Comparison of ENCODE assay signal across 17 cellular contexts in genomic region chr17:60901806-60902205, GRCh38.
DNase-seq lines count a peak whose midpoint lies in the region; TF ChIP-seq lines count a peak whose summit lies in the region.
"Had no signal": no experiment of that assay in that cellular context is flagged by ENCODE, and none has a peak within 500 bp of the region (broad histone marks: within the 10 kb centered on the region; RNA-seq: fewer than 3 reads in every experiment).

No MANE protein-coding gene starts in this region.

- no peaks in the 10 kb centered on the region for H3K27me3 Mint-ChIP-seq in MCF 10A (ENCODE audit: insufficient read depth, unreplicated experiment)
- H3K27me3 Mint-ChIP-seq: naive thymus-derived CD4-positive, alpha-beta T cell had no signal

- 50 to 53% methylated on average over 2 of the region's 2 CpGs for WGBS in tibial nerve, 2 donors

- H3K9me3 Mint-ChIP-seq in MCF 10A (ENCODE audit: unreplicated experiment): no peaks in the 10 kb centered on the region

- TF ChIP-seq EP300 in tibial nerve (IDR thresholded peaks at IDR 0.05): no peak

- H3K27ac Mint-ChIP-seq in MCF 10A (ENCODE audit: low read depth, unreplicated experiment): no peak overlapping the region
- H3K27ac Mint-ChIP-seq: naive thymus-derived CD4-positive, alpha-beta T cell had no signal

- H3K27me3 ChIP-seq in breast epithelium: no peaks in the 10 kb centered on the region
- H3K27me3 ChIP-seq in ascending aorta: no peaks in the 10 kb centered on the region
- H3K27me3 ChIP-seq in effector memory CD4-positive, alpha-beta T cell (replicated peaks; ENCODE audit: control insufficient read depth, insufficient read depth, low read length, poor library complexity, severe bottlenecking): no peaks in the 10 kb centered on the region
- no peaks in the 10 kb centered on the region for H3K27me3 ChIP-seq in tibial nerve
- H3K27me3 ChIP-seq: sigmoid colon had no signal

- no peak for TF ChIP-seq POLR2A in breast epithelium (IDR thresholded peaks at IDR 0.05)
- TF ChIP-seq POLR2A in tibial nerve (IDR thresholded peaks at IDR 0.05): no peak

- intact Hi-C loops in MCF 10A (cut with micrococcal nuclease): no loop called here
- intact Hi-C loops in breast epithelium (cut with DNase I; ENCODE audit: low total_unique reads): no loop called here
- intact Hi-C loops in ascending aorta (cut with DNase I): loop anchor here (2.0 to 5.0 kb wide), 4 partner anchors 39 to 510 kb away; no protein-coding TSS in a partner anchor

- TF ChIP-seq CTCF in MCF 10A (IDR thresholded peaks at IDR 0.05; ENCODE audit: unreplicated experiment): no peak
- TF ChIP-seq CTCF in breast epithelium (IDR thresholded peaks at IDR 0.05): no peak
- no peak for TF ChIP-seq CTCF in ascending aorta (IDR thresholded peaks at IDR 0.05)
- no peak for TF ChIP-seq CTCF in fibroblast of pulmonary artery (IDR thresholded peaks at IDR 0.05; ENCODE audit: low read length, missing control alignments)
- TF ChIP-seq CTCF in tibial nerve (IDR thresholded peaks at IDR 0.05): no peak
- TF ChIP-seq CTCF in GM10248 (IDR thresholded peaks at IDR 0.05; ENCODE audit: control extremely low read depth, extremely low read depth, low read depth, missing control alignments): no peak

- POLR2A ChIA-PET in MCF 10A (lab: Yijun Ruan, JAX) (interaction anchor here (0.6 kb wide), 1 partner anchor 14 kb away, joined by 3 read pairs; no protein-coding TSS in a partner anchor), GM10248 (lab: Yijun Ruan, JAX) (no interaction called here)

- CTCF ChIA-PET in MCF 10A (lab: Yijun Ruan, JAX) (no interaction called here), GM10248 (lab: Yijun Ruan, JAX) (interaction anchor here (1.7 kb wide), 1 partner anchor 12 kb away, joined by 4 read pairs; no protein-coding TSS in a partner anchor)

- peaks cover 10% of the 10 kb centered on the region in 2 donors for H3K9me3 ChIP-seq in breast epithelium
- peaks cover 0 to 13% of the 10 kb centered on the region in 2 donors for H3K9me3 ChIP-seq in ascending aorta
- H3K9me3 ChIP-seq in effector memory CD4-positive, alpha-beta T cell (ENCODE audit: control insufficient read depth, low read length): peaks cover 5% of the 10 kb centered on the region
- peaks cover 0 to 10% (median under 1%) of the 10 kb centered on the region in 4 donors for H3K9me3 ChIP-seq in tibial nerve

- no peaks in the 10 kb centered on the region for H3K4me1 Mint-ChIP-seq in MCF 10A (ENCODE audit: insufficient read depth, unreplicated experiment)

- H3K36me3 Mint-ChIP-seq in MCF 10A (ENCODE audit: insufficient read depth, unreplicated experiment): no peaks in the 10 kb centered on the region

- H3K36me3 ChIP-seq in breast epithelium: no peaks in the 10 kb centered on the region
- no peaks in the 10 kb centered on the region for H3K36me3 ChIP-seq in ascending aorta
- peaks cover 4% of the 10 kb centered on the region for H3K36me3 ChIP-seq in effector memory CD4-positive, alpha-beta T cell (ENCODE audit: control insufficient read depth, insufficient read depth, low read length)
- no peaks in the 10 kb centered on the region for H3K36me3 ChIP-seq in tibial nerve

- H3K4me3 Mint-ChIP-seq in MCF 10A (ENCODE audit: unreplicated experiment): no peak overlapping the region
- H3K4me3 Mint-ChIP-seq: naive thymus-derived CD4-positive, alpha-beta T cell had no signal

- DNase-seq in MCF 10A (ENCODE audit: unreplicated experiment) (peak; percentile 60), breast epithelium (ENCODE audit: low spot score in 2 of 2) (no peak), ascending aorta (ENCODE audit: low spot score in 2 of 2) (no peak), fibroblast of pulmonary artery (ENCODE audit: low read depth) (peak; percentile 72), tibial nerve (ENCODE audit: low spot score in 2 of 2) (no peak), GM10248 (ENCODE audit: extremely low spot score) (no peak), NOMO-1 (lab: John Stamatoyannopoulos, UW; ENCODE audit: unreplicated experiment in 2 of 2) (no peak)
- DNase-seq in effector memory CD4-positive, alpha-beta T cell: no peak
- DNase-seq: activated naive CD4-positive, alpha-beta T cell treated with Interleukin-2 at 50 U/mL for 16 hours; DMS53; GOT3; left colon; naive thymus-derived CD4-positive, alpha-beta T cell; NCI-H1105; NCI-H510A treated with DMSO at 0.1 percent for 48 hours; sigmoid colon had no signal

- no peaks in the 10 kb centered on the region for H3K4me1 ChIP-seq in breast epithelium
- peaks cover 0 to 10% of the 10 kb centered on the region in 2 donors for H3K4me1 ChIP-seq in ascending aorta
- no peaks in the 10 kb centered on the region for H3K4me1 ChIP-seq in effector memory CD4-positive, alpha-beta T cell (ENCODE audit: control insufficient read depth, insufficient read depth, low read length, poor library complexity, severe bottlenecking)
- peaks cover 0 to 3% (median 0%) of the 10 kb centered on the region in 4 donors for H3K4me1 ChIP-seq in tibial nerve
- H3K4me1 ChIP-seq: sigmoid colon had no signal

- BruUV-seq in MCF 10A (replicated peaks; lab: Mats Ljungman, UMichigan): no TSS peak

- H3K27ac ChIP-seq in breast epithelium: no peak overlapping the region
- H3K27ac ChIP-seq in ascending aorta: peak overlapping the region; percentile 71 to 86
- H3K27ac ChIP-seq in effector memory CD4-positive, alpha-beta T cell (ENCODE audit: insufficient read depth, low read length, poor library complexity, severe bottlenecking): no peak overlapping the region
- H3K27ac ChIP-seq in tibial nerve: peak overlapping the region in 2 of 4 donors; percentile 53 to 77
- H3K27ac ChIP-seq: 22Rv1, sigmoid colon had no signal

- H3K4me3 ChIP-seq in breast epithelium (no peak overlapping the region), ascending aorta (peak overlapping the region in 1 of 2 donors; percentile 26), fibroblast of pulmonary artery (replicated peaks; ENCODE audit: low read depth, low read length) (no peak overlapping the region), tibial nerve (no peak overlapping the region)
- no peak overlapping the region for H3K4me3 ChIP-seq in effector memory CD4-positive, alpha-beta T cell (ENCODE audit: insufficient read depth, low read depth, low read length, poor library complexity, severe bottlenecking)
- H3K4me3 ChIP-seq: sigmoid colon had no signal

Comparison
In these comparisons a context has a peak if more than half of its experiments do, and no peak if none do; other contexts are left out.
1. DNase-seq: peak in MCF 10A (single experiment) and fibroblast of pulmonary artery (single experiment); none in breast epithelium (0 of 2), ascending aorta (0 of 2), effector memory CD4-positive, alpha-beta T cell (0 of 3), tibial nerve (0 of 2), GM10248 (single experiment) and NOMO-1 (0 of 2).
2. H3K27ac ChIP-seq: peak in ascending aorta (2 of 2); none in breast epithelium (0 of 2) and effector memory CD4-positive, alpha-beta T cell (single experiment).